ENCODE assay signal across 26 cellular contexts in genomic region chr11:89922195-89922660, GRCh38. TPM values are rescaled to one million over a fixed set of nuclear protein-coding genes. Genes with fewer than 3 reads are reported as not detected.
"Had no signal": no experiment of that assay in that cellular context is flagged by ENCODE, and none has a peak within 500 bp of the region (broad histone marks: within the 10 kb centered on the region; RNA-seq: fewer than 3 reads in every experiment).

A gene with protein sequence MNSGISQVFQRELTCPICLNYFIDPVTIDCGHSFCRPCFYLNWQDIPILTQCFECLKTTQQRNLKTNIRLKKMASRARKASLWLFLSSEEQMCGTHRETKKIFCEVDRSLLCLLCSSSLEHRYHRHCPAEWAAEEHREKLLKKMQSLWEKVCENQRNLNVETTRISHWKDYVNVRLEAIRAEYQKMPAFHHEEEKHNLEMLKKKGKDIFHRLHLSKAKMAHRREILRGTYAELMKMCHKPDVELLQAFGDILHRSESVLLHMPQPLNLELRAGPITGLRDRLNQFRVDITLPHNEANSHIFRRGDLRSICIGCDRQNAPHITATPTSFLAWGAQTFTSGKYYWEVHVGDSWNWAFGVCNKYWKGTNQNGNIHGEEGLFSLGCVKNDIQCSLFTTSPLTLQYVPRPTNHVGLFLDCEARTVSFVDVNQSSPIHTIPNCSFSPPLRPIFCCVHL (minus strand): TSS chr11:89922245. CDS start chr11:89917710, 4,535 bp downstream.

- H3K27ac ChIP-seq: colonic mucosa, heart left ventricle, neutrophil, ovary, stomach, thoracic aorta, transverse colon had no signal

- H3K27ac Mint-ChIP-seq: nephron progenitor cell, progenitor cell of endocrine pancreas had no signal

- H3K4me1 ChIP-seq: colonic mucosa, heart left ventricle, stomach, transverse colon had no signal

- H3K4me3 ChIP-seq: colonic mucosa, heart left ventricle, ovary, stomach, thoracic aorta, transverse colon had no signal

- DNase-seq: colonic mucosa; dermis blood vessel endothelial cell; erythroblast; heart left ventricle; hippocampal formation; kidney glomerular epithelial cell; mesenchymal stem cell; midbrain; nephron progenitor cell; ovary; right cardiac atrium; small intestine; stimulated activated CD4-positive, alpha-beta T cell treated with anti-CD3 and anti-CD28 coated beads, Interleukin-12 subunit alpha, Interleukin-12 subunit beta, amount 100 ng/mL, for 4 hours; stimulated activated naive CD4-positive, alpha-beta T cell; stomach; substantia nigra; transverse colon had no signal

- H3K27me3 Mint-ChIP-seq: progenitor cell of endocrine pancreas had no signal

- H3K4me3 Mint-ChIP-seq: nephron progenitor cell had no signal

- H3K4me1 Mint-ChIP-seq: nephron progenitor cell had no signal

- H3K36me3 ChIP-seq: colonic mucosa, heart left ventricle, neutrophil, ovary, stomach, thoracic aorta, transverse colon had no signal

- H3K9me3 Mint-ChIP-seq: nephron progenitor cell had no signal

- H3K9me3 ChIP-seq: colonic mucosa, heart left ventricle, neutrophil, ovary, stomach, thoracic aorta, transverse colon had no signal

- H3K27me3 ChIP-seq: colonic mucosa, heart left ventricle, neutrophil, ovary, stomach, transverse colon had no signal

- ATAC-seq: heart left ventricle, right cardiac atrium had no signal

RNA-seq across cellular contexts. Expression of the gene that starts here (rescaled TPM):
- total RNA-seq: colonic mucosa, endothelial cell of umbilical vein, fibroblast of lung, frontal cortex, glomerular endothelial cell, heart left ventricle, lower leg skin, ovary, progenitor cell of endocrine pancreas, right cardiac atrium, stomach, thoracic aorta, transverse colon, ureter had no signal
